ENCODE assay signal across 8 cellular contexts in genomic region chr12:56007892-56008471, GRCh38. TPM values are rescaled to one million over a fixed set of nuclear protein-coding genes. Genes with fewer than 3 reads are reported as not detected.
DNase-seq lines count a peak whose midpoint lies in the region; ATAC-seq and TF ChIP-seq lines count a peak whose summit lies in the region.

No MANE protein-coding gene starts in this region.

- H3K79me2 ChIP-seq in osteoblast (ENCODE audit: insufficient read depth, low read length), result no peaks in the 10 kb centered on the region

- peak; percentile 10 for ATAC-seq in HG02973 (IDR thresholded peaks at IDR 0.05; ENCODE audit: unreplicated experiment)
- no peak for ATAC-seq in HG03571 (IDR thresholded peaks at IDR 0.05; ENCODE audit: unreplicated experiment)

- H3K4me3 ChIP-seq in foreskin fibroblast (ENCODE audit: low read depth in 1 of 2, low read length in 2 of 2) (peak overlapping the region; percentile 64 to 80), osteoblast (ENCODE audit: insufficient read depth, low read length) (peak overlapping the region; percentile 77)

- H3K27ac ChIP-seq in VCaP (peak overlapping the region; percentile 87), osteoblast (ENCODE audit: low read depth, low read length) (peak overlapping the region; percentile 24)

- H3K36me3 ChIP-seq in osteoblast (ENCODE audit: insufficient read depth, low read length), result peaks cover 2% of the 10 kb centered on the region

- TF ChIP-seq CTCF in VCaP (conservative IDR thresholded peaks at IDR 0.05) (no peak), foreskin fibroblast (IDR thresholded peaks at IDR 0.05; ENCODE audit: low read depth, low read length) (no peak), osteoblast (IDR thresholded peaks at IDR 0.05; ENCODE audit: extremely low read depth, low read depth, low read length) (no peak)

- H4K20me1 ChIP-seq in osteoblast (ENCODE audit: insufficient read depth, low read length), result no peaks in the 10 kb centered on the region

- DNase-seq in NCI-H2196 treated with DMSO at 0.1 percent for 48 hours (lab: John Stamatoyannopoulos, UW; ENCODE audit: unreplicated experiment), result peak; percentile 28
- DNase-seq in NCI-H2196 (lab: John Stamatoyannopoulos, UW; ENCODE audit: unreplicated experiment), result no peak
- DNase-seq in foreskin fibroblast, result peak in 1 of 2 donors; percentile 44
- peak; percentile 91 for DNase-seq in osteoblast (ENCODE audit: insufficient read length, low spot score, missing footprints)
- no peak for DNase-seq in stimulated activated CD4-positive, alpha-beta T cell treated with anti-CD3 and anti-CD28 coated beads, Interleukin-15, amount 100 ng/mL, for 24 hours

- peak overlapping the region; percentile 86 for H2AFZ ChIP-seq in osteoblast (ENCODE audit: low read length)

- H3K27me3 ChIP-seq in osteoblast (ENCODE audit: insufficient read depth, low read length), result no peaks in the 10 kb centered on the region

- H3K9me3 ChIP-seq in osteoblast (ENCODE audit: low read depth, low read length), result no peaks in the 10 kb centered on the region

- H3K4me2 ChIP-seq in osteoblast (ENCODE audit: insufficient read depth, low read length), result peak overlapping the region; percentile 92

- peaks cover 7% of the 10 kb centered on the region for H3K4me1 ChIP-seq in osteoblast (ENCODE audit: insufficient read depth, low read length)

RNA-seq across cellular contexts. Expression of gene SUOX, which starts 10.9 kb away (rescaled TPM):
- 12.3 and 13.0 TPM in 2 replicates for total RNA-seq in osteoblast

RNA-seq across cellular contexts. Expression of gene IKZF4, which starts 12.9 kb away (rescaled TPM):
- total RNA-seq in osteoblast, result 1.2 and 2.5 TPM in 2 replicates

RNA-seq across cellular contexts. Expression of gene RPS26, which starts 33.7 kb away (rescaled TPM):
- 162 and 459 TPM in 2 replicates for total RNA-seq in osteoblast

RNA-seq across cellular contexts. Expression of gene RAB5B, which starts 34.1 kb away (rescaled TPM):
- 82.9 and 87.5 TPM in 2 replicates for total RNA-seq in osteoblast

RNA-seq across cellular contexts. Expression of gene CDK2, which starts 41.4 kb away (rescaled TPM):
- total RNA-seq in osteoblast, result 13.0 and 13.4 TPM in 2 replicates

Comparison
In these comparisons a context has a peak if more than half of its experiments do, and no peak if none do; other contexts are left out.
1. DNase-seq: peak in NCI-H2196 treated with DMSO at 0.1 percent for 48 hours (single experiment) and osteoblast (single experiment); none in NCI-H2196 (single experiment) and stimulated activated CD4-positive, alpha-beta T cell treated with anti-CD3 and anti-CD28 coated beads, Interleukin-15, amount 100 ng/mL, for 24 hours (single experiment).